1 cellular context compared by ENCODE assay signal in genomic region chr17:409308-409847, GRCh38.
TF ChIP-seq lines count a peak whose summit lies in the region.

No MANE protein-coding gene starts in this region.

TF ChIP-seq in GM23338, 12 proteins besides CTCF, POLR2A, EP300 and RAD21 (continued from another document):
- no peak for TF ChIP-seq REST (IDR thresholded peaks at IDR 0.05; ENCODE audit: unreplicated experiment)
